9 cellular contexts compared by ENCODE assay signal in genomic region chr22:35312198-35313059, GRCh38. TPM values are rescaled to one million over a fixed set of nuclear protein-coding genes. Genes with fewer than 3 reads are reported as not detected.
A peak's percentile ranks its signal among the peaks of the same experiment; 100 is the strongest.
DNase-seq lines count a peak whose midpoint lies in the region; ATAC-seq and TF ChIP-seq lines count a peak whose summit lies in the region.
"Had no signal": no experiment of that assay in that cellular context is flagged by ENCODE, and none has a peak within 500 bp of the region (broad histone marks: within the 10 kb centered on the region; RNA-seq: fewer than 3 reads in every experiment).

No MANE protein-coding gene starts in this region.

- DNase-seq in NCI-H2029 (lab: John Stamatoyannopoulos, UW), result peak; percentile 78
- DNase-seq in NCI-H2029 treated with DMSO at 0.1 percent for 48 hours (lab: John Stamatoyannopoulos, UW), result no peak
- no peak for DNase-seq in T-helper 2 cell treated with Interferon-gamma antibody and Interleukin-4, amounts not matched to agents 5 μg/mL and 100 μg/mL, for 36 hours (ENCODE audit: low spot score)
- peak; percentile 30 for DNase-seq in spleen
- no peak for DNase-seq in HCEC 1CT
- no peak for DNase-seq in UCSD-AML1 (lab: John Stamatoyannopoulos, UW; ENCODE audit: unreplicated experiment)
- DNase-seq: AML-193 had no signal

- TF ChIP-seq POLR2A in gastroesophageal sphincter (IDR thresholded peaks at IDR 0.05) (no peak), spleen (IDR thresholded peaks at IDR 0.05) (no peak)

- H3K27me3 ChIP-seq in gastroesophageal sphincter, result no peaks in the 10 kb centered on the region
- H3K27me3 ChIP-seq in spleen (replicated peaks in 1 of 7), result no peaks in the 10 kb centered on the region

- peaks cover 0 to 46% (median 20%) of the 10 kb centered on the region in 3 donors for H3K4me1 ChIP-seq in gastroesophageal sphincter
- H3K4me1 ChIP-seq in spleen, result peaks cover 23 to 87% (median 74%) of the 10 kb centered on the region in 6 donors

- peak overlapping the region; percentile 66 for H3K27ac Mint-ChIP-seq in T-helper 2 cell treated with Interferon-gamma antibody and Interleukin-4, amounts not matched to agents 5 μg/mL and 100 μg/mL, for 36 hours

- 59 to 84% methylated on average over 5 of the region's 13 CpGs for WGBS in gastroesophageal sphincter (ENCODE audit: low coverage in 1 of 2), 2 donors
- WGBS in spleen, 5 donors, result 74 to 84% (median 76%) methylated on average over 13 of the region's 13 CpGs

- no peak overlapping the region for H3K4me3 ChIP-seq in gastroesophageal sphincter
- H3K4me3 ChIP-seq in spleen, result no peak overlapping the region

- no peaks in the 10 kb centered on the region for H3K27me3 Mint-ChIP-seq in T-helper 2 cell treated with Interferon-gamma antibody and Interleukin-4, amounts not matched to agents 5 μg/mL and 100 μg/mL, for 36 hours (ENCODE audit: low read depth)

- peak overlapping the region; percentile 1 for H3K4me3 Mint-ChIP-seq in T-helper 2 cell treated with Interferon-gamma antibody and Interleukin-4, amounts not matched to agents 5 μg/mL and 100 μg/mL, for 36 hours

- ATAC-seq in gastroesophageal sphincter, result no peak
- no peak for ATAC-seq in GM21381 (IDR thresholded peaks at IDR 0.05; ENCODE audit: unreplicated experiment)

- H3K27ac ChIP-seq in gastroesophageal sphincter (peak overlapping the region in 3 of 4 donors; percentile 38 to 71 (median 64)), spleen (peak overlapping the region in 5 of 8 donors; percentile 44 to 72 (median 71))

- H3K9me3 ChIP-seq in gastroesophageal sphincter, result no peaks in the 10 kb centered on the region
- H3K9me3 ChIP-seq in spleen, result no peaks in the 10 kb centered on the region

- no peak for TF ChIP-seq CTCF in gastroesophageal sphincter (IDR thresholded peaks at IDR 0.05)
- TF ChIP-seq CTCF in spleen (IDR thresholded peaks at IDR 0.05 in 8 of 11, conservative IDR thresholded peaks at IDR 0.05 in 3 of 11), result no peak

- H3K4me1 Mint-ChIP-seq in T-helper 2 cell treated with Interferon-gamma antibody and Interleukin-4, amounts not matched to agents 5 μg/mL and 100 μg/mL, for 36 hours (ENCODE audit: low read depth), result peaks cover 70% of the 10 kb centered on the region

- no peaks in the 10 kb centered on the region for H3K36me3 Mint-ChIP-seq in T-helper 2 cell treated with Interferon-gamma antibody and Interleukin-4, amounts not matched to agents 5 μg/mL and 100 μg/mL, for 36 hours (ENCODE audit: low read depth)

- no peak for TF ChIP-seq EP300 in gastroesophageal sphincter (IDR thresholded peaks at IDR 0.05)

- H3K9me3 Mint-ChIP-seq in T-helper 2 cell treated with Interferon-gamma antibody and Interleukin-4, amounts not matched to agents 5 μg/mL and 100 μg/mL, for 36 hours, result no peaks in the 10 kb centered on the region

- intact Hi-C loops in spleen (cut with DNase I; ENCODE audit: low total_unique reads), result no loop called here

- peaks cover 0 to 21% of the 10 kb centered on the region in 2 donors for H3K36me3 ChIP-seq in gastroesophageal sphincter
- peaks cover 0 to 65% (median 13%) of the 10 kb centered on the region in 6 donors for H3K36me3 ChIP-seq in spleen

RNA-seq across cellular contexts. Expression of gene TOM1, which starts 12.7 kb away (rescaled TPM):
- total RNA-seq in gastroesophageal sphincter (10 to 100 TPM; 22.3 to 40.3 (median 34.1) TPM), spleen (10 to 100 TPM; 48.2 to 92.1 (median 56.1) TPM)
- polyA plus RNA-seq in spleen, result 10 to 100 TPM; 19.9 to 44.4 (median 34.2) TPM

RNA-seq across cellular contexts. Expression of gene HMGXB4, which starts 55.1 kb away (rescaled TPM):
- 10 to 100 TPM; 10.8 to 19.0 (median 16.1) TPM for total RNA-seq in gastroesophageal sphincter
- 10 to 100 TPM; 18.1 to 24.6 (median 21.5) TPM for total RNA-seq in spleen
- 1 to 10 TPM; 4.0 to 6.9 (median 4.2) TPM for polyA plus RNA-seq in spleen

Comparison
In these comparisons a context has a peak if more than half of its experiments do, and no peak if none do; other contexts are left out.
1. DNase-seq: peak in NCI-H2029 (single experiment) and spleen (single experiment); none in NCI-H2029 treated with DMSO at 0.1 percent for 48 hours (single experiment), T-helper 2 cell treated with Interferon-gamma antibody and Interleukin-4, amounts not matched to agents 5 μg/mL and 100 μg/mL, for 36 hours (single experiment), HCEC 1CT (single experiment) and UCSD-AML1 (single experiment).